ENCODE assay signal across 17 cellular contexts in genomic region chr4:155614111-155614762, GRCh38.
"Had no signal": no experiment of that assay in that cellular context is flagged by ENCODE, and none has a peak within 500 bp of the region (broad histone marks: within the 10 kb centered on the region; RNA-seq: fewer than 3 reads in every experiment).

No MANE protein-coding gene starts in this region.

- H3K4me3 Mint-ChIP-seq: activated naive CD8-positive, alpha-beta T cell treated with anti-CD3 and anti-CD28 coated beads, Interleukin-2, amount 50 U/mL, for 24 hours; central memory CD8-positive, alpha-beta T cell; dendritic cell treated with granulocyte-macrophage colony-stimulating factor and Interleukin-4, amounts not matched to agents 40 ng/mL and 50 ng/mL, for 4 days; effector memory CD8-positive, alpha-beta T cell; neural crest cell had no signal

- H3K27ac Mint-ChIP-seq: activated naive CD8-positive, alpha-beta T cell treated with anti-CD3 and anti-CD28 coated beads, Interleukin-2, amount 50 U/mL, for 24 hours; dendritic cell treated with granulocyte-macrophage colony-stimulating factor and Interleukin-4, amounts not matched to agents 40 ng/mL and 50 ng/mL, for 4 days; effector memory CD8-positive, alpha-beta T cell had no signal

- H3K9me3 ChIP-seq: ovary, uterus had no signal

- H3K27me3 Mint-ChIP-seq: central memory CD8-positive, alpha-beta T cell; effector memory CD8-positive, alpha-beta T cell had no signal

- H3K4me1 Mint-ChIP-seq: central memory CD8-positive, alpha-beta T cell; neural crest cell had no signal

- H3K4me1 ChIP-seq: uterus had no signal

- H3K4me3 ChIP-seq: ovary, skin epidermis, uterus had no signal

- H3K27ac ChIP-seq: ovary, skin epidermis, uterus, WERI-Rb-1 had no signal

- ATAC-seq: activated naive CD8-positive, alpha-beta T cell treated with anti-CD3 and anti-CD28 coated beads, Interleukin-2, amount 50 U/mL, for 24 hours; effector memory CD8-positive, alpha-beta T cell; heart left ventricle; left ventricle myocardium superior had no signal

- H3K27me3 ChIP-seq: heart left ventricle, ovary, uterus had no signal

- H3K9me3 Mint-ChIP-seq: activated naive CD8-positive, alpha-beta T cell treated with anti-CD3 and anti-CD28 coated beads, Interleukin-2, amount 50 U/mL, for 24 hours; dendritic cell treated with granulocyte-macrophage colony-stimulating factor and Interleukin-4, amounts not matched to agents 40 ng/mL and 50 ng/mL, for 4 days had no signal

- H3K36me3 ChIP-seq: heart left ventricle, ovary, uterus, WERI-Rb-1 had no signal

- DNase-seq: activated CD4-positive, alpha-beta T cell treated with anti-CD3 and anti-CD28 coated beads for 4 hours; activated naive CD4-positive, alpha-beta T cell treated with Interleukin-2 at 50 U/mL for 16 hours; activated naive CD8-positive, alpha-beta T cell treated with anti-CD3 and anti-CD28 coated beads, Interleukin-2, amount 50 U/mL, for 24 hours; effector memory CD8-positive, alpha-beta T cell; foreskin melanocyte; heart left ventricle; left ventricle myocardium superior; mesendoderm; ovary; retina; T1000; uterus; WERI-Rb-1 had no signal
